Comparison of ENCODE assay signal across 1 cellular context in the genomic region with DNA sequence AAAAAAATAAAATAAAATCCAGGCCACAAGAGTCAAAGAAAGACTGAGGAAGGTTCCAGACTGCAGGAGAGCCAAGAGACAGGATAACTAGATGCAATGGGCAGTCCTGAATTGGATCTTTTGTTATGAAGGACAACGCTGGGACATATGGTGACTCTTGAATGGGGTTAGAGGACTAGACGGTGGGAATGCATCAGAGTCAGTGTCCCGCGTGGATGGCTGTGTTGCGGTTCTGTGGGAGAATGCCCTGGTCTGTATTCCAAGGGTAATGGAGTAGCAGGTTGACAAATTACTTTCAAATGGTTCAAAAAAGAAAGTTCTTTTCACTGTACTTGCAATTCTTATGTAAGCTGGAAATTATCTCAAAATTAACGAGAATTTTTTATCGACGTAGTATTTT.
TF ChIP-seq lines count a peak whose summit lies in the region.

No MANE protein-coding gene starts in this region.

TF ChIP-seq in HCT116, 20 proteins besides CTCF, POLR2A, EP300 and RAD21 (continued from another document):
- TF ChIP-seq POLR2AphosphoS5 (IDR thresholded peaks at IDR 0.05; ENCODE audit: low read depth, low read length) (peak; percentile 29; the same call in 1 of the 2 replicates), FOSL1 (IDR thresholded peaks at IDR 0.05; ENCODE audit: low read depth) (no peak), JUND (IDR thresholded peaks at IDR 0.05) (no peak), SIN3A (IDR thresholded peaks at IDR 0.05; ENCODE audit: low read depth) (no peak)
- TF ChIP-seq, protein P1, sequence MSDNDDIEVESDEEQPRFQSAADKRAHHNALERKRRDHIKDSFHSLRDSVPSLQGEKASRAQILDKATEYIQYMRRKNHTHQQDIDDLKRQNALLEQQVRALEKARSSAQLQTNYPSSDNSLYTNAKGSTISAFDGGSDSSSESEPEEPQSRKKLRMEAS (IDR thresholded peaks at IDR 0.05) = no peak
TF ChIP-seq in HCT116: peak in this region for 1.
